9 cellular contexts compared by ENCODE assay signal in genomic region chr13:36297600-36298338, GRCh38. TPM values are rescaled to one million over a fixed set of nuclear protein-coding genes. Genes with fewer than 3 reads are reported as not detected.
A peak's percentile ranks its signal among the peaks of the same experiment; 100 is the strongest.
DNase-seq lines count a peak whose midpoint lies in the region; ATAC-seq, FAIRE-seq and TF ChIP-seq lines count a peak whose summit lies in the region.
"Had no signal": no experiment of that assay in that cellular context is flagged by ENCODE, and none has a peak within 500 bp of the region (broad histone marks: within the 10 kb centered on the region; RNA-seq: fewer than 3 reads in every experiment).

TSS of gene CCDC169 (minus strand) at chr13:36297814. CDS start at chr13:36297719, 95 bp downstream.

- peaks cover 25% of the 10 kb centered on the region for H3K36me3 Mint-ChIP-seq in endodermal cell (ENCODE audit: low read depth)

- H3K27me3 Mint-ChIP-seq in endodermal cell (ENCODE audit: insufficient read depth): no peaks in the 10 kb centered on the region

- peak within 1 kb of the TSS; percentile 74 for H2BK15ac ChIP-seq in mesendoderm (replicated peaks; ENCODE audit: low read depth)

- H3K36me3 ChIP-seq in endodermal cell (ENCODE audit: control insufficient read depth, insufficient read depth, low read length): peaks cover 13% of the 10 kb centered on the region
- H3K36me3 ChIP-seq in mesendoderm (ENCODE audit: control insufficient read depth, insufficient read depth, low read length): no peaks in the 10 kb centered on the region

- no peak within 1 kb of the TSS for H3K18ac ChIP-seq in mesendoderm (ENCODE audit: low read length)

- H3K9ac ChIP-seq in endodermal cell (ENCODE audit: extremely low read depth, low read length, poor library complexity, severe bottlenecking): peak within 1 kb of the TSS; percentile 69
- peak within 1 kb of the TSS; percentile 79 for H3K9ac ChIP-seq in mesendoderm (ENCODE audit: low read length)

- DNase-seq in EH (ENCODE audit: low read depth): peak; percentile 68
- peak; percentile 38 for DNase-seq in NCI-H774 (lab: John Stamatoyannopoulos, UW)
- peak; percentile 9 for DNase-seq in activated CD8-positive, alpha-beta memory T cell treated with anti-CD3 and anti-CD28 coated beads, Interleukin-2, amount 50 U/mL, for 24 hours (ENCODE audit: extremely low read depth)
- DNase-seq in endodermal cell: peak; percentile 94
- DNase-seq in mesendoderm: peak; percentile 89
- peak; percentile 31 for DNase-seq in stimulated activated CD8-positive, alpha-beta memory T cell treated with anti-CD3 and anti-CD28 coated beads, Interleukin-12 subunit alpha, Interleukin-12 subunit beta, amount 100 ng/mL, for 4 hours (ENCODE audit: low read depth)
- no peak for DNase-seq in GM19239 (ENCODE audit: insufficient read length, low spot score)

- H3K4me1 ChIP-seq in endodermal cell (ENCODE audit: control insufficient read depth, insufficient read depth, low read length) (peaks cover 5% of the 10 kb centered on the region), mesendoderm (ENCODE audit: control insufficient read depth, low read depth, low read length) (no peaks in the 10 kb centered on the region)

- H3K79me2 ChIP-seq in mesendoderm (ENCODE audit: control insufficient read depth, insufficient read depth, low read length): no peaks in the 10 kb centered on the region

- peak within 1 kb of the TSS; percentile 80 for H3K4me3 Mint-ChIP-seq in endodermal cell

- H3K23ac ChIP-seq in mesendoderm (ENCODE audit: low read length): peak within 1 kb of the TSS; percentile 91

- H4K8ac ChIP-seq in mesendoderm (ENCODE audit: low read depth, low read length): no peak within 1 kb of the TSS

- H3K4me1 Mint-ChIP-seq in endodermal cell: peaks cover 26% of the 10 kb centered on the region

- no peaks in the 10 kb centered on the region for H3K27me3 ChIP-seq in endodermal cell (ENCODE audit: control insufficient read depth, insufficient read depth, low read length, poor library complexity, severe bottlenecking)
- H3K27me3 ChIP-seq in mesendoderm (ENCODE audit: insufficient read depth, low read length, poor library complexity): no peaks in the 10 kb centered on the region

- no peak for TF ChIP-seq CTCF in endodermal cell (conservative IDR thresholded peaks at IDR 0.05)

- peak within 1 kb of the TSS; percentile 98 for H3K27ac Mint-ChIP-seq in endodermal cell

- peaks cover under 1% of the 10 kb centered on the region for H3K79me1 ChIP-seq in mesendoderm (ENCODE audit: low read length)

- peak within 1 kb of the TSS; percentile 86 for H3K56ac ChIP-seq in mesendoderm (ENCODE audit: low read length)

- H2BK5ac ChIP-seq in mesendoderm (ENCODE audit: low read length): peak within 1 kb of the TSS; percentile 40

- ATAC-seq in HG02678 (IDR thresholded peaks at IDR 0.05; ENCODE audit: unreplicated experiment): peak; percentile 54

- peak within 1 kb of the TSS; percentile 83 for H3K4me3 ChIP-seq in endodermal cell (ENCODE audit: low read length)
- peak within 1 kb of the TSS; percentile 50 for H3K4me3 ChIP-seq in mesendoderm (ENCODE audit: low read length)

- FAIRE-seq in GM19239 (lab: Jason Lieb, UNC): no peak
- FAIRE-seq: TTC549 had no signal

- H3K9me3 ChIP-seq in endodermal cell (ENCODE audit: control insufficient read depth, low read length): peaks cover 15% of the 10 kb centered on the region

- H3K4me2 ChIP-seq in mesendoderm (ENCODE audit: low read length): peak within 1 kb of the TSS; percentile 54

- H3K9me3 Mint-ChIP-seq in endodermal cell: peaks cover 23% of the 10 kb centered on the region

- no peak within 1 kb of the TSS for H2AK5ac ChIP-seq in mesendoderm (ENCODE audit: low read length)

- 10 to 12% methylated on average over 16 to 43 of the region's 43 CpGs for WGBS in endodermal cell (ENCODE audit: insufficient coverage in 1 of 2, insufficient read length in 1 of 2), 2 experiments
- WGBS in mesendoderm (ENCODE audit: extremely low coverage, insufficient coverage, low lambda C conversion rate): no CpG with 5 or more reads among the region's 43 CpGs

- no peak within 1 kb of the TSS for H2BK120ac ChIP-seq in mesendoderm (ENCODE audit: low read depth, low read length)

- no peak within 1 kb of the TSS for H4K5ac ChIP-seq in mesendoderm (ENCODE audit: low read length)

- H3K4ac ChIP-seq in mesendoderm (ENCODE audit: low read depth, low read length): peak within 1 kb of the TSS; percentile 48

- H3K27ac ChIP-seq in endodermal cell (ENCODE audit: low read depth, low read length) (peak within 1 kb of the TSS; percentile 50), mesendoderm (ENCODE audit: low read depth, low read length) (peak within 1 kb of the TSS; percentile 85)

RNA-seq across cellular contexts. Expression of gene CCDC169, which starts in this region (rescaled TPM):
- 10 to 100 TPM; 18.2 to 26.3 TPM for total RNA-seq in endodermal cell
- polyA plus RNA-seq in endodermal cell (2013, experiment 1 of 2): 6.7 TPM
- 5.4 TPM for polyA plus RNA-seq in endodermal cell (2013, experiment 2 of 2)
- polyA plus RNA-seq in mesendoderm (2013, experiment 1 of 2): 15.9 TPM
- polyA plus RNA-seq in mesendoderm (2013, experiment 2 of 2): 17.6 TPM
